1 cellular context compared by ENCODE assay signal in genomic region chr11:79400717-79401330, GRCh38.
TF ChIP-seq lines count a peak whose summit lies in the region.

No MANE protein-coding gene starts in this region.

TF ChIP-seq in K562, 482 proteins besides CTCF, POLR2A, EP300 and RAD21 (continued from another document):
- TF ChIP-seq RBM15 (IDR thresholded peaks at IDR 0.05; ENCODE audit: insufficient read depth, low read length): no peak
- no peak for TF ChIP-seq ZNF311 (CRISPR knock-in tag; IDR thresholded peaks at IDR 0.05)
- TF ChIP-seq CHD2 (IDR thresholded peaks at IDR 0.05; ENCODE audit: low read depth, low read length): no peak
- no peak for TF ChIP-seq CC2D1A (IDR thresholded peaks at IDR 0.05)
- no peak for TF ChIP-seq ZNF280B (CRISPR knock-in tag; IDR thresholded peaks at IDR 0.05)
- TF ChIP-seq ZBTB17 (CRISPR knock-in tag; IDR thresholded peaks at IDR 0.05): no peak
- TF ChIP-seq MLX (CRISPR knock-in tag; conservative IDR thresholded peaks at IDR 0.05): no peak
- no peak for TF ChIP-seq TGIF2 (CRISPR knock-in tag; IDR thresholded peaks at IDR 0.05)
